ENCODE assay signal across 1 cellular context in genomic region chr20:23606652-23607049, GRCh38.
TF ChIP-seq lines count a peak whose summit lies in the region.

No MANE protein-coding gene starts in this region.

TF ChIP-seq in HepG2, 621 proteins besides CTCF, POLR2A, EP300 and RAD21 (continued from another document and continues in another):
- TF ChIP-seq ETV5 (CRISPR knock-in tag; IDR thresholded peaks at IDR 0.05; ENCODE audit: borderline replicate concordance) (no peak; the same call in 1 of the 2 replicates), ZNF354B (CRISPR knock-in tag; IDR thresholded peaks at IDR 0.05) (no peak), PITX1 (CRISPR knock-in tag; IDR thresholded peaks at IDR 0.05) (peak; percentile 54; the same call in 1 of the 2 replicates), ZNF652 (CRISPR knock-in tag; IDR thresholded peaks at IDR 0.05; ENCODE audit: borderline replicate concordance, low read depth) (no peak), ZNF891 (CRISPR knock-in tag; IDR thresholded peaks at IDR 0.05) (no peak), FOXK2 (IDR thresholded peaks at IDR 0.05) (no peak), ZMYM3 (CRISPR knock-in tag; IDR thresholded peaks at IDR 0.05) (peak; percentile 52; the same call in 1 of the 2 replicates), ZNF83 (CRISPR knock-in tag; IDR thresholded peaks at IDR 0.05; ENCODE audit: borderline replicate concordance) (no peak), RFX5 (IDR thresholded peaks at IDR 0.05; ENCODE audit: low read depth, low read length) (no peak), ZNF672 (CRISPR knock-in tag; IDR thresholded peaks at IDR 0.05) (no peak), TBL1XR1 (IDR thresholded peaks at IDR 0.05; ENCODE audit: borderline replicate concordance, low read length, partially characterized antibody) (no peak), FOXO4 (CRISPR knock-in tag; conservative IDR thresholded peaks at IDR 0.05) (no peak), ZNF451 (CRISPR knock-in tag; IDR thresholded peaks at IDR 0.05) (peak; percentile 89), RBM39 (IDR thresholded peaks at IDR 0.05; ENCODE audit: low read depth, low read length, poor library complexity, severe bottlenecking) (no peak), KAT7 (CRISPR knock-in tag; IDR thresholded peaks at IDR 0.05; ENCODE audit: borderline replicate concordance) (no peak), ZNF800 (CRISPR knock-in tag; IDR thresholded peaks at IDR 0.05) (no peak), MAFF (IDR thresholded peaks at IDR 0.05; ENCODE audit: low read depth, low read length) (no peak), ZFP37 (CRISPR knock-in tag; IDR thresholded peaks at IDR 0.05; ENCODE audit: borderline replicate concordance) (no peak), ZFP41 (CRISPR knock-in tag; IDR thresholded peaks at IDR 0.05; ENCODE audit: borderline replicate concordance) (no peak), CC2D1A (CRISPR knock-in tag; IDR thresholded peaks at IDR 0.05) (no peak), SKI (IDR thresholded peaks at IDR 0.05; ENCODE audit: partially characterized antibody) (no peak), ZNF781 (CRISPR knock-in tag; IDR thresholded peaks at IDR 0.05; ENCODE audit: borderline replicate concordance, not compliant biosample characterization) (peak; percentile 82), ZBTB49 (CRISPR knock-in tag; IDR thresholded peaks at IDR 0.05; ENCODE audit: borderline replicate concordance) (no peak), TGIF2 (CRISPR knock-in tag; IDR thresholded peaks at IDR 0.05) (no peak), HMGA1 (CRISPR knock-in tag; conservative IDR thresholded peaks at IDR 0.05) (no peak), MBD4 (IDR thresholded peaks at IDR 0.05; ENCODE audit: borderline replicate concordance, low read length) (no peak), DR1 (CRISPR knock-in tag; IDR thresholded peaks at IDR 0.05) (no peak), ZFP91 (CRISPR knock-in tag; IDR thresholded peaks at IDR 0.05; ENCODE audit: borderline replicate concordance) (0 out of 2 replicates have a peak, but pooled peaks have one; percentile 35), GTF3A (CRISPR knock-in tag; conservative IDR thresholded peaks at IDR 0.05) (no peak), NFYC (CRISPR knock-in tag; IDR thresholded peaks at IDR 0.05) (no peak), BCL6 (CRISPR knock-in tag; IDR thresholded peaks at IDR 0.05) (0 out of 2 replicates have a peak, but pooled peaks have one; percentile 22), TEF (CRISPR knock-in tag; IDR thresholded peaks at IDR 0.05) (no peak), ZNF317 (CRISPR knock-in tag; IDR thresholded peaks at IDR 0.05) (no peak), ZNF563 (CRISPR knock-in tag; IDR thresholded peaks at IDR 0.05) (no peak), SRY (CRISPR knock-in tag; IDR thresholded peaks at IDR 0.05) (0 out of 2 replicates have a peak, but pooled peaks have one; percentile 68), PCBP1 (IDR thresholded peaks at IDR 0.05; ENCODE audit: borderline replicate concordance, low read depth, low read length) (no peak), ZNF564 (CRISPR knock-in tag; IDR thresholded peaks at IDR 0.05) (no peak), ZNF879 (CRISPR knock-in tag; IDR thresholded peaks at IDR 0.05) (no peak), RNF219 (CRISPR knock-in tag; IDR thresholded peaks at IDR 0.05) (no peak), NFE2L2 (IDR thresholded peaks at IDR 0.05; ENCODE audit: low read length) (no peak), TFE3 (CRISPR knock-in tag; IDR thresholded peaks at IDR 0.05) (no peak), ASH2L (IDR thresholded peaks at IDR 0.05; ENCODE audit: insufficient read length, low read depth, low read length) (no peak), KIAA2018 (CRISPR knock-in tag; IDR thresholded peaks at IDR 0.05; ENCODE audit: borderline replicate concordance) (no peak), SMAD9 (CRISPR knock-in tag; IDR thresholded peaks at IDR 0.05) (no peak), ZNF333 (CRISPR knock-in tag; IDR thresholded peaks at IDR 0.05; ENCODE audit: borderline replicate concordance) (no peak)
